In genomic region chr11:116249561-116249960, GRCh38 we compare ENCODE assay signal across 1 cellular context.
TF ChIP-seq lines count a peak whose summit lies in the region.

No MANE protein-coding gene starts in this region.

TF ChIP-seq in HCT116, 20 proteins besides CTCF, POLR2A, EP300 and RAD21 (continued from another document):
- TF ChIP-seq EGR1 (IDR thresholded peaks at IDR 0.05; ENCODE audit: low read depth), result no peak
- TF ChIP-seq SP1 (IDR thresholded peaks at IDR 0.05; ENCODE audit: low read depth), result no peak
- TF ChIP-seq POLR2AphosphoS5 (IDR thresholded peaks at IDR 0.05; ENCODE audit: low read depth, low read length), result no peak
- TF ChIP-seq FOSL1 (IDR thresholded peaks at IDR 0.05; ENCODE audit: low read depth), result no peak
TF ChIP-seq in HCT116: peak in this region for 0.
